24 cellular contexts compared by ENCODE assay signal in the genomic region with DNA sequence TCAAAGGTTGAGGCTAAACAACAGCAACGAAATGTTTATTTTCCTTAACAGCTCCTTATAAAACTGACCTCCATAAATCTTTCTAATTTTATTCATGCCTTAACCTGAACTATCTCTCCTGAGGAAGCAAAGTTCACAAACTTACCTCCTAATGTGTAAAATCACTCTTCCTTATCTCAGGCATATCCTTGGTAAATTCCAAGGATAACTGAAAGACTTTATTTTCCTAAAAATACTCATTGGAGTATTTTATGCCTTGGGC.
"Had no signal": no experiment of that assay in that cellular context is flagged by ENCODE, and none has a peak within 500 bp of the region (broad histone marks: within the 10 kb centered on the region; RNA-seq: fewer than 3 reads in every experiment).

No MANE protein-coding gene starts in this region.

- H3K9me3 Mint-ChIP-seq: dendritic cell treated with granulocyte-macrophage colony-stimulating factor and Interleukin-4, amounts not matched to agents 40 ng/mL and 50 ng/mL, for 4 days; endodermal cell; mesothelial cell of epicardium; naive thymus-derived CD4-positive, alpha-beta T cell; stimulated activated memory B cell treated with anti-CD40 and anti-IgM and Interleukin-4, amounts not matched to agents 10 μg/mL and 1 μg/mL and 100 μg/mL, for 72 hours had no signal

- H3K4me1 ChIP-seq: esophagus muscularis mucosa, psoas muscle, sigmoid colon, spleen, testis, tibial artery, upper lobe of right lung, uterus had no signal

- H3K27ac ChIP-seq: esophagus muscularis mucosa, psoas muscle, sigmoid colon, spleen, testis, tibial artery, upper lobe of right lung, uterus had no signal

- H3K36me3 Mint-ChIP-seq: mesothelial cell of epicardium; naive thymus-derived CD4-positive, alpha-beta T cell; stimulated activated memory B cell treated with anti-CD40 and anti-IgM and Interleukin-4, amounts not matched to agents 10 μg/mL and 1 μg/mL and 100 μg/mL, for 72 hours had no signal

- H3K36me3 ChIP-seq: esophagus muscularis mucosa, sigmoid colon, spleen, tibial artery, upper lobe of right lung, uterus had no signal

- DNase-seq: effector CD8-positive, alpha-beta T cell; endodermal cell; glutamatergic neuron; mesenchymal stem cell; naive thymus-derived CD4-positive, alpha-beta T cell; nephron progenitor cell; nucleus accumbens; posterior cingulate gyrus; psoas muscle; right cardiac atrium; sigmoid colon; spleen; stimulated activated CD4-positive, alpha-beta T cell treated with anti-CD3 and anti-CD28 coated beads, Interleukin-4, amount 100 ng/mL, for 4 hours; stimulated activated naive CD8-positive, alpha-beta T cell treated with anti-CD3 and anti-CD28 coated beads, Interleukin-15, Interleukin-2, amounts not matched to agents 100 U/mL and 50 U/mL, for 24 hours; substantia nigra; testis; tibial artery; upper lobe of right lung; uterus had no signal

- H3K9me3 ChIP-seq: esophagus muscularis mucosa, psoas muscle, sigmoid colon, spleen, testis, tibial artery, upper lobe of right lung, uterus had no signal

- H3K4me3 Mint-ChIP-seq: dendritic cell treated with granulocyte-macrophage colony-stimulating factor and Interleukin-4, amounts not matched to agents 40 ng/mL and 50 ng/mL, for 4 days; endodermal cell; mesothelial cell of epicardium; naive thymus-derived CD4-positive, alpha-beta T cell; nephron progenitor cell; stimulated activated memory B cell treated with anti-CD40 and anti-IgM and Interleukin-4, amounts not matched to agents 10 μg/mL and 1 μg/mL and 100 μg/mL, for 72 hours had no signal

- H3K27ac Mint-ChIP-seq: dendritic cell treated with granulocyte-macrophage colony-stimulating factor and Interleukin-4, amounts not matched to agents 40 ng/mL and 50 ng/mL, for 4 days; endodermal cell; mesothelial cell of epicardium; naive thymus-derived CD4-positive, alpha-beta T cell; nephron progenitor cell; stimulated activated memory B cell treated with anti-CD40 and anti-IgM and Interleukin-4, amounts not matched to agents 10 μg/mL and 1 μg/mL and 100 μg/mL, for 72 hours had no signal

- H3K27me3 Mint-ChIP-seq: dendritic cell treated with granulocyte-macrophage colony-stimulating factor and Interleukin-4, amounts not matched to agents 40 ng/mL and 50 ng/mL, for 4 days; stimulated activated memory B cell treated with anti-CD40 and anti-IgM and Interleukin-4, amounts not matched to agents 10 μg/mL and 1 μg/mL and 100 μg/mL, for 72 hours had no signal

- H3K4me3 ChIP-seq: esophagus muscularis mucosa, lung, psoas muscle, sigmoid colon, spleen, testis, tibial artery, upper lobe of right lung, uterus had no signal

- H3K4me1 Mint-ChIP-seq: naive thymus-derived CD4-positive, alpha-beta T cell; stimulated activated memory B cell treated with anti-CD40 and anti-IgM and Interleukin-4, amounts not matched to agents 10 μg/mL and 1 μg/mL and 100 μg/mL, for 72 hours had no signal

- H3K27me3 ChIP-seq: sigmoid colon, testis, uterus had no signal
